Comparison of ENCODE assay signal across 10 cellular contexts in the genomic region with DNA sequence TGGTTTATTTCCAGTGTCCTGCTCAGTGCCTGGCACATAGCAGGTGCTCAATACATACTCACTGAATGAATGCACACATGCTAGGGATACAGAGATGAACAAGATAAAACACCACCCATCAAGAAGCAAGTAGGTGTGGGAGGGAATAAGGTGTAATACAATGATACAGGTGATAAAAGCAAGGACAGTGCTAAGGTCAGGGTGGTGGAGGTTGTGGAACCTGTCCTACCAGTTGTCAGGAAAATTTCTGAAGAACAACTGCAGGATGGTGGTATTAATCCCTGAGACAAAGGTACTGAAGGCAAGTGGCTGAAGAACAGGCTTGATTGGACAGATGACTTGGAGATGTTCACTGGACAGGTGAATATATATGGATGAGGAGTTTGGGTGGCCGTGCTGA. TPM values are rescaled to one million over a fixed set of nuclear protein-coding genes. Genes with fewer than 3 reads are reported as not detected.
DNase-seq lines count a peak whose midpoint lies in the region; ATAC-seq and TF ChIP-seq lines count a peak whose summit lies in the region.
"Had no signal": no experiment of that assay in that cellular context is flagged by ENCODE, and none has a peak within 500 bp of the region (broad histone marks: within the 10 kb centered on the region; RNA-seq: fewer than 3 reads in every experiment).

No MANE protein-coding gene starts in this region.

- H3K36me3 ChIP-seq in NT2/D1 (ENCODE audit: insufficient read depth, insufficient read length, low read length) (peaks cover 59% of the 10 kb centered on the region), parathyroid adenoma (ENCODE audit: control insufficient read depth, insufficient read depth, low read length) (no peaks in the 10 kb centered on the region)

- no peaks in the 10 kb centered on the region for H3K9me3 ChIP-seq in NT2/D1 (ENCODE audit: insufficient read depth, low read length)
- no peaks in the 10 kb centered on the region for H3K9me3 ChIP-seq in parathyroid adenoma (ENCODE audit: control insufficient read depth, low read length)

- DNase-seq in activated CD4-positive, alpha-beta T cell treated with anti-CD3 and anti-CD28 coated beads, Interleukin-2, amount 10 ng/mL, durations not matched to agents 24 days and 14 days: no peak
- no peak for DNase-seq in activated CD4-positive, alpha-beta T cell treated with anti-CD3 and anti-CD28 coated beads, Interleukin-2, amount 50 U/mL, for 4 hours
- DNase-seq in NT2/D1 (ENCODE audit: low read depth, low spot score) (no peak), endothelial cell (ENCODE audit: low spot score) (no peak), GM10248 (ENCODE audit: extremely low spot score) (no peak), cerebellum (ENCODE audit: low spot score) (no peak)
- DNase-seq: erythroblast, Kasumi-1 had no signal

- CTCF ChIA-PET in GM10248 (lab: Yijun Ruan, JAX): no interaction called here

- H3K36me3 Mint-ChIP-seq in activated CD4-positive, alpha-beta T cell treated with anti-CD3 and anti-CD28 coated beads, Interleukin-2, amount 10 ng/mL, durations not matched to agents 24 days and 14 days (ENCODE audit: low read depth): peaks cover 22% of the 10 kb centered on the region
- H3K36me3 Mint-ChIP-seq in endothelial cell (ENCODE audit: low read depth, unreplicated experiment): peaks cover 25% of the 10 kb centered on the region

- H3K27me3 ChIP-seq in NT2/D1 (ENCODE audit: insufficient read depth, insufficient read length) (no peaks in the 10 kb centered on the region), parathyroid adenoma (ENCODE audit: control insufficient read depth, insufficient read depth, low read length) (no peaks in the 10 kb centered on the region)

- no peaks in the 10 kb centered on the region for H3K9me3 Mint-ChIP-seq in activated CD4-positive, alpha-beta T cell treated with anti-CD3 and anti-CD28 coated beads, Interleukin-2, amount 10 ng/mL, durations not matched to agents 24 days and 14 days
- H3K9me3 Mint-ChIP-seq in endothelial cell (ENCODE audit: unreplicated experiment): no peaks in the 10 kb centered on the region

- no peak for ATAC-seq in HG03520 (IDR thresholded peaks at IDR 0.05; ENCODE audit: unreplicated experiment)

- H3K27me3 Mint-ChIP-seq in activated CD4-positive, alpha-beta T cell treated with anti-CD3 and anti-CD28 coated beads, Interleukin-2, amount 10 ng/mL, durations not matched to agents 24 days and 14 days: no peaks in the 10 kb centered on the region
- peaks cover 18% of the 10 kb centered on the region for H3K27me3 Mint-ChIP-seq in endothelial cell (ENCODE audit: unreplicated experiment)

- H3K4me3 ChIP-seq in NT2/D1 (ENCODE audit: insufficient read length, low read depth): peak overlapping the region; percentile 96
- H3K4me3 ChIP-seq in parathyroid adenoma (ENCODE audit: low read depth, low read length): peak overlapping the region; percentile 87

- H3K9ac ChIP-seq in NT2/D1 (ENCODE audit: insufficient read length, low read depth) (peak overlapping the region; percentile 1), parathyroid adenoma (no peak overlapping the region)

- H3K4me3 Mint-ChIP-seq in activated CD4-positive, alpha-beta T cell treated with anti-CD3 and anti-CD28 coated beads, Interleukin-2, amount 10 ng/mL, durations not matched to agents 24 days and 14 days: peak overlapping the region; percentile 96
- H3K4me3 Mint-ChIP-seq in endothelial cell (ENCODE audit: unreplicated experiment): peak overlapping the region; percentile 88

- TF ChIP-seq CTCF in endothelial cell (IDR thresholded peaks at IDR 0.05; ENCODE audit: unreplicated experiment) (no peak), parathyroid adenoma (IDR thresholded peaks at IDR 0.05) (no peak), GM10248 (IDR thresholded peaks at IDR 0.05; ENCODE audit: control extremely low read depth, extremely low read depth, low read depth, missing control alignments) (no peak)

- peak overlapping the region; percentile 90 for H3K27ac ChIP-seq in parathyroid adenoma

- no peak overlapping the region for H2AFZ ChIP-seq in parathyroid adenoma

- peak overlapping the region; percentile 60 for H3K27ac Mint-ChIP-seq in activated CD4-positive, alpha-beta T cell treated with anti-CD3 and anti-CD28 coated beads, Interleukin-2, amount 10 ng/mL, durations not matched to agents 24 days and 14 days
- peak overlapping the region; percentile 45 for H3K27ac Mint-ChIP-seq in endothelial cell (ENCODE audit: unreplicated experiment)

- H3K4me1 Mint-ChIP-seq in activated CD4-positive, alpha-beta T cell treated with anti-CD3 and anti-CD28 coated beads, Interleukin-2, amount 10 ng/mL, durations not matched to agents 24 days and 14 days: peaks cover 18% of the 10 kb centered on the region
- peaks cover 55% of the 10 kb centered on the region for H3K4me1 Mint-ChIP-seq in endothelial cell (ENCODE audit: unreplicated experiment)

- intact Hi-C loops in activated CD4-positive, alpha-beta T cell treated with anti-CD3 and anti-CD28 coated beads, Interleukin-2, amount 10 ng/mL, durations not matched to agents 24 days and 14 days (cut with micrococcal nuclease): loop anchor here (10.0 kb wide), 1 partner anchor 131 kb away; no protein-coding TSS in a partner anchor

- POLR2A ChIA-PET in GM10248 (lab: Yijun Ruan, JAX): no interaction called here

- H3K79me2 ChIP-seq in parathyroid adenoma: peaks cover 50% of the 10 kb centered on the region

- H3K4me2 ChIP-seq in parathyroid adenoma (ENCODE audit: low read length): peak overlapping the region; percentile 88

- H3K4me1 ChIP-seq in NT2/D1 (ENCODE audit: insufficient read depth, insufficient read length): peaks cover 16% of the 10 kb centered on the region
- H3K4me1 ChIP-seq in parathyroid adenoma: peaks cover 28% of the 10 kb centered on the region

RNA-seq across cellular contexts. Expression of a gene that starts 1.8 kb away (rescaled TPM):
- 36.9 and 37.0 TPM in 2 replicates for total RNA-seq in activated CD4-positive, alpha-beta T cell treated with anti-CD3 and anti-CD28 coated beads, Interleukin-2, amount 10 ng/mL, durations not matched to agents 24 days and 14 days
- total RNA-seq in endothelial cell (ENCODE audit: unreplicated experiment): 36.6 TPM
- total RNA-seq in cerebellum: 19.8 TPM

RNA-seq across cellular contexts. Expression of a gene that starts 1.9 kb away (rescaled TPM):
- 1.0 and 2.0 TPM in 2 replicates for total RNA-seq in activated CD4-positive, alpha-beta T cell treated with anti-CD3 and anti-CD28 coated beads, Interleukin-2, amount 10 ng/mL, durations not matched to agents 24 days and 14 days
- 18.6 TPM for total RNA-seq in endothelial cell (ENCODE audit: unreplicated experiment)
- 18.8 TPM for total RNA-seq in cerebellum
